33 cellular contexts compared by ENCODE assay signal in genomic region chr10:120989996-120990395, GRCh38.
"Had no signal": no experiment of that assay in that cellular context is flagged by ENCODE, and none has a peak within 500 bp of the region (broad histone marks: within the 10 kb centered on the region; RNA-seq: fewer than 3 reads in every experiment).

No MANE protein-coding gene starts in this region.

- DNase-seq: dermis blood vessel endothelial cell; effector memory CD4-positive, alpha-beta T cell; esophagus squamous epithelium; foreskin melanocyte; glutamatergic neuron; heart right ventricle; hippocampal formation; kidney glomerular epithelial cell; left colon; left ventricle myocardium inferior; mesenchymal stem cell; mucosa of descending colon; naive thymus-derived CD4-positive, alpha-beta T cell; nucleus accumbens; ovary; posterior cingulate gyrus; psoas muscle; right cardiac atrium; sigmoid colon; stimulated activated CD4-positive, alpha-beta T cell treated with anti-CD3 and anti-CD28 coated beads, Interleukin-2, amount 100 ng/mL, for 24 hours; stimulated activated CD4-positive, alpha-beta T cell treated with anti-CD3 and anti-CD28 coated beads, Interleukin-4, amount 100 ng/mL, for 24 hours; stimulated activated naive CD4-positive, alpha-beta T cell treated with Interleukin-2 at 50 U/mL for 16 hours; stomach; thyroid gland had no signal

- H3K36me3 ChIP-seq: esophagus squamous epithelium, heart right ventricle, left ventricle myocardium inferior, ovary, sigmoid colon, thyroid gland, upper lobe of left lung had no signal

- H3K27me3 ChIP-seq: esophagus squamous epithelium, neural progenitor cell, ovary, sigmoid colon, stomach, thyroid gland, upper lobe of left lung had no signal

- H3K27ac ChIP-seq: coronary artery, esophagus squamous epithelium, heart right ventricle, left ventricle myocardium inferior, neural progenitor cell, ovary, psoas muscle, sigmoid colon, stomach, thyroid gland, upper lobe of left lung had no signal

- ATAC-seq: heart right ventricle; left colon; mucosa of descending colon; naive thymus-derived CD4-positive, alpha-beta T cell; psoas muscle; right cardiac atrium; stimulated activated effector memory CD8-positive, alpha-beta T cell treated with anti-CD3 and anti-CD28 coated beads, Interleukin-12 subunit alpha, Interleukin-12 subunit beta, amount 100 ng/mL, for 72 hours had no signal

- H3K9ac ChIP-seq: neural progenitor cell had no signal

- H3K4me1 ChIP-seq: esophagus squamous epithelium, heart right ventricle, left ventricle myocardium inferior, neural progenitor cell, psoas muscle, sigmoid colon, stomach, thyroid gland, upper lobe of left lung had no signal

- H3K36me3 Mint-ChIP-seq: neural progenitor cell; stimulated activated effector memory CD8-positive, alpha-beta T cell treated with anti-CD3 and anti-CD28 coated beads, Interleukin-12 subunit alpha, Interleukin-12 subunit beta, amount 100 ng/mL, for 72 hours had no signal

- H2AFZ ChIP-seq: neural progenitor cell had no signal

- H3K9me3 ChIP-seq: ovary, sigmoid colon, thyroid gland had no signal

- H3K4me3 ChIP-seq: coronary artery, esophagus squamous epithelium, heart right ventricle, left ventricle myocardium inferior, mucosa of descending colon, neural progenitor cell, ovary, psoas muscle, sigmoid colon, stomach, thyroid gland, upper lobe of left lung had no signal

- H3K4me1 Mint-ChIP-seq: nephron had no signal

- FAIRE-seq: endothelial cell of umbilical vein, islet of Langerhans, urothelium cell line had no signal

- H3K4me3 Mint-ChIP-seq: mesothelial cell of epicardium; naive thymus-derived CD4-positive, alpha-beta T cell; nephron; neural progenitor cell; stimulated activated effector memory CD8-positive, alpha-beta T cell treated with anti-CD3 and anti-CD28 coated beads, Interleukin-12 subunit alpha, Interleukin-12 subunit beta, amount 100 ng/mL, for 72 hours had no signal

- H3K27ac Mint-ChIP-seq: mesothelial cell of epicardium; naive thymus-derived CD4-positive, alpha-beta T cell; neural progenitor cell had no signal

- H3K4me2 ChIP-seq: neural progenitor cell had no signal
